In the genomic region with DNA sequence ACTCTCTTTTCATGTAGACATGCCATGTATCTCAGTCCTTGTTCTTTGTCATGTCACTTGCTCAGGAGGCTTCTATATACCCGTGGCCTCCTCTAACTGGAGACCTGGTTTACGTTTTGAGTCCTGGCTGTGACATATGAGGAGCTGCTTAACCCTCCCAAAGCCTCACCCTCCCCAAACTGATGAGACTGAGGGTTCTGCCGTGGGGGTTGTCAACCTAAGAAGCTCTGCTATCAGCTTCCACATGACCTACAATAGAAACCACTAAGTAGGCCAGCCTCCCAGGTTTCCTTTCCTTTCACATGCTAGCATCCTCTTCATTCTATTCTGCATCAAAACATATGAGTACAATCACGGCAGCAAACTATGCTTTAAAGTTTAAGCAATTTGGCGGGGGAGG, we compare ENCODE assay signal across 29 cellular contexts.
"Had no signal": no experiment of that assay in that cellular context is flagged by ENCODE, and none has a peak within 500 bp of the region (broad histone marks: within the 10 kb centered on the region; RNA-seq: fewer than 3 reads in every experiment).

No MANE protein-coding gene starts in this region.

- H3K27ac Mint-ChIP-seq: activated CD4-positive, alpha-beta memory T cell treated with anti-CD3 and anti-CD28 coated beads for 36 hours; activated CD4-positive, alpha-beta T cell treated with anti-CD3 and anti-CD28 coated beads for 36 hours; activated CD4-positive, alpha-beta T cell treated with anti-CD3 and anti-CD28 coated beads, Interleukin-2, amount 10 ng/mL, durations not matched to agents 24 days and 14 days; activated CD8-positive, alpha-beta memory T cell treated with anti-CD3 and anti-CD28 coated beads, Interleukin-2, amount 10 ng/mL, durations not matched to agents 7 days and 5 days; activated CD8-positive, alpha-beta T cell treated with anti-CD3 and anti-CD28 coated beads, Interleukin-2, amount 10 ng/mL, durations not matched to agents 7 days and 5 days; activated naive CD4-positive, alpha-beta T cell treated with anti-CD3 and anti-CD28 coated beads, Interleukin-2, amount 10 ng/mL, durations not matched to agents 7 days and 5 days; activated naive CD4-positive, alpha-beta T cell treated with anti-CD3 and anti-CD28 coated beads, Interleukin-2, amount 50 U/mL, for 72 hours; activated naive CD8-positive, alpha-beta T cell treated with anti-CD3 and anti-CD28 coated beads, Interleukin-2, amount 10 ng/mL, durations not matched to agents 7 days and 5 days; activated T-helper 1 cell treated with anti-CD3 and anti-CD28 coated beads, Interleukin-12 subunit alpha, Interleukin-12 subunit beta, Interleukin-2, Interleukin-4 antibody, amounts not matched to agents 30 ng/mL and 10 ng/mL and 1 ng/mL, durations not matched to agents 14 hours and 24 hours and 36 hours; dendritic cell treated with granulocyte-macrophage colony-stimulating factor and Interleukin-4, amounts not matched to agents 40 ng/mL and 50 ng/mL, for 4 days had no signal

- H3K4me2 ChIP-seq: hepatocyte had no signal

- H3K4me1 Mint-ChIP-seq: activated CD4-positive, alpha-beta T cell treated with anti-CD3 and anti-CD28 coated beads for 36 hours; activated CD4-positive, alpha-beta T cell treated with anti-CD3 and anti-CD28 coated beads, Interleukin-2, amount 10 ng/mL, durations not matched to agents 24 days and 14 days; activated CD8-positive, alpha-beta memory T cell treated with anti-CD3 and anti-CD28 coated beads, Interleukin-2, amount 10 ng/mL, durations not matched to agents 7 days and 5 days; activated naive CD4-positive, alpha-beta T cell treated with anti-CD3 and anti-CD28 coated beads, Interleukin-2, amount 10 ng/mL, durations not matched to agents 7 days and 5 days; activated naive CD8-positive, alpha-beta T cell treated with anti-CD3 and anti-CD28 coated beads, Interleukin-2, amount 10 ng/mL, durations not matched to agents 7 days and 5 days had no signal

- H3K36me3 Mint-ChIP-seq: activated CD4-positive, alpha-beta memory T cell treated with anti-CD3 and anti-CD28 coated beads for 36 hours; activated CD8-positive, alpha-beta memory T cell treated with anti-CD3 and anti-CD28 coated beads, Interleukin-2, amount 10 ng/mL, durations not matched to agents 7 days and 5 days; activated naive CD4-positive, alpha-beta T cell treated with anti-CD3 and anti-CD28 coated beads, Interleukin-2, amount 10 ng/mL, durations not matched to agents 7 days and 5 days; activated naive CD4-positive, alpha-beta T cell treated with anti-CD3 and anti-CD28 coated beads, Interleukin-2, amount 50 U/mL, for 72 hours; activated naive CD8-positive, alpha-beta T cell treated with anti-CD3 and anti-CD28 coated beads, Interleukin-2, amount 10 ng/mL, durations not matched to agents 7 days and 5 days had no signal

- H3K4me3 ChIP-seq: coronary artery, dorsolateral prefrontal cortex, esophagus squamous epithelium, gastroesophageal sphincter, heart right ventricle, hepatocyte had no signal

- H3K4me1 ChIP-seq: esophagus squamous epithelium had no signal

- H3K9me3 Mint-ChIP-seq: activated CD4-positive, alpha-beta memory T cell treated with anti-CD3 and anti-CD28 coated beads for 36 hours; activated CD4-positive, alpha-beta T cell treated with anti-CD3 and anti-CD28 coated beads, Interleukin-2, amount 10 ng/mL, durations not matched to agents 24 days and 14 days; activated naive CD4-positive, alpha-beta T cell treated with anti-CD3 and anti-CD28 coated beads, Interleukin-2, amount 10 ng/mL, durations not matched to agents 7 days and 5 days; activated naive CD4-positive, alpha-beta T cell treated with anti-CD3 and anti-CD28 coated beads, Interleukin-2, amount 50 U/mL, for 72 hours; activated naive CD8-positive, alpha-beta T cell treated with anti-CD3 and anti-CD28 coated beads, Interleukin-2, amount 10 ng/mL, durations not matched to agents 7 days and 5 days; activated T-helper 1 cell treated with anti-CD3 and anti-CD28 coated beads, Interleukin-12 subunit alpha, Interleukin-12 subunit beta, Interleukin-2, Interleukin-4 antibody, amounts not matched to agents 30 ng/mL and 10 ng/mL and 1 ng/mL, durations not matched to agents 14 hours and 24 hours and 36 hours had no signal

- H3K79me2 ChIP-seq: hepatocyte had no signal

- H3K36me3 ChIP-seq: brain microvascular endothelial cell, esophagus squamous epithelium, gastroesophageal sphincter, heart right ventricle had no signal

- ATAC-seq: activated CD4-positive, alpha-beta T cell treated with anti-CD3 and anti-CD28 coated beads for 36 hours; activated CD8-positive, alpha-beta memory T cell treated with anti-CD3 and anti-CD28 coated beads, Interleukin-2, amount 10 ng/mL, durations not matched to agents 7 days and 5 days; activated CD8-positive, alpha-beta T cell treated with anti-CD3 and anti-CD28 coated beads, Interleukin-2, amount 10 ng/mL, durations not matched to agents 7 days and 5 days; activated naive CD4-positive, alpha-beta T cell treated with anti-CD3 and anti-CD28 coated beads, Interleukin-2, amount 50 U/mL, for 72 hours; gastroesophageal sphincter; heart right ventricle had no signal

- H2AFZ ChIP-seq: hepatocyte had no signal

- H3K9me3 ChIP-seq: esophagus squamous epithelium, gastroesophageal sphincter, heart right ventricle had no signal

- H3K4me3 Mint-ChIP-seq: activated CD4-positive, alpha-beta memory T cell treated with anti-CD3 and anti-CD28 coated beads for 36 hours; activated CD4-positive, alpha-beta T cell treated with anti-CD3 and anti-CD28 coated beads for 36 hours; activated CD4-positive, alpha-beta T cell treated with anti-CD3 and anti-CD28 coated beads, Interleukin-2, amount 10 ng/mL, durations not matched to agents 24 days and 14 days; activated CD8-positive, alpha-beta memory T cell treated with anti-CD3 and anti-CD28 coated beads, Interleukin-2, amount 10 ng/mL, durations not matched to agents 7 days and 5 days; activated CD8-positive, alpha-beta T cell treated with anti-CD3 and anti-CD28 coated beads, Interleukin-2, amount 10 ng/mL, durations not matched to agents 7 days and 5 days; activated naive CD4-positive, alpha-beta T cell treated with anti-CD3 and anti-CD28 coated beads, Interleukin-2, amount 10 ng/mL, durations not matched to agents 7 days and 5 days; activated naive CD8-positive, alpha-beta T cell treated with anti-CD3 and anti-CD28 coated beads, Interleukin-2, amount 10 ng/mL, durations not matched to agents 7 days and 5 days; activated T-helper 1 cell treated with anti-CD3 and anti-CD28 coated beads, Interleukin-12 subunit alpha, Interleukin-12 subunit beta, Interleukin-2, Interleukin-4 antibody, amounts not matched to agents 30 ng/mL and 10 ng/mL and 1 ng/mL, durations not matched to agents 14 hours and 24 hours and 36 hours; dendritic cell treated with granulocyte-macrophage colony-stimulating factor and Interleukin-4, amounts not matched to agents 40 ng/mL and 50 ng/mL, for 4 days had no signal

- H3K27me3 ChIP-seq: brain microvascular endothelial cell, hepatocyte had no signal

- H3K27ac ChIP-seq: brain microvascular endothelial cell, coronary artery, dorsolateral prefrontal cortex, epithelial cell of prostate, esophagus squamous epithelium, gastroesophageal sphincter, heart right ventricle, hepatocyte had no signal

- DNase-seq: activated CD4-positive, alpha-beta memory T cell treated with anti-CD3 and anti-CD28 coated beads for 36 hours; activated CD4-positive, alpha-beta T cell treated with anti-CD3 and anti-CD28 coated beads for 36 hours; activated CD4-positive, alpha-beta T cell treated with anti-CD3 and anti-CD28 coated beads, Interleukin-2, amount 10 ng/mL, durations not matched to agents 24 days and 14 days; activated CD4-positive, CD25-positive, alpha-beta regulatory T cell; activated CD4-positive, CD25-positive, alpha-beta regulatory T cell treated with anti-CD3 and anti-CD28 coated beads, Interleukin-2, amount 50 U/mL, for 72 hours; activated CD8-positive, alpha-beta memory T cell treated with anti-CD3 and anti-CD28 coated beads, Interleukin-2, amount 10 ng/mL, durations not matched to agents 7 days and 5 days; activated CD8-positive, alpha-beta memory T cell treated with anti-CD3 and anti-CD28 coated beads, Interleukin-2, amount 50 U/mL, for 4 hours; activated CD8-positive, alpha-beta T cell treated with anti-CD3 and anti-CD28 coated beads, Interleukin-2, amount 10 ng/mL, durations not matched to agents 7 days and 5 days; activated gamma-delta T cell; activated naive CD4-positive, alpha-beta T cell; activated naive CD4-positive, alpha-beta T cell treated with anti-CD3 and anti-CD28 coated beads, Interleukin-2, amount 10 ng/mL, durations not matched to agents 7 days and 5 days; activated naive CD8-positive, alpha-beta T cell treated with anti-CD3 and anti-CD28 coated beads, Interleukin-2, amount 10 ng/mL, durations not matched to agents 7 days and 5 days; activated T-cell treated with anti-CD3 and anti-CD28 coated beads, Interleukin-2, amount 50 U/mL, for 1 hour; activated T-cell treated with anti-CD3 and anti-CD28 coated beads, Interleukin-2, amount 50 U/mL, for 48 hours; anterior cingulate cortex; brain microvascular endothelial cell; caudate nucleus; cerebellar nuclear complex; dorsolateral prefrontal cortex; esophagus squamous epithelium; foreskin melanocyte; heart right ventricle had no signal
